17 cellular contexts compared by ENCODE assay signal in the genomic region with DNA sequence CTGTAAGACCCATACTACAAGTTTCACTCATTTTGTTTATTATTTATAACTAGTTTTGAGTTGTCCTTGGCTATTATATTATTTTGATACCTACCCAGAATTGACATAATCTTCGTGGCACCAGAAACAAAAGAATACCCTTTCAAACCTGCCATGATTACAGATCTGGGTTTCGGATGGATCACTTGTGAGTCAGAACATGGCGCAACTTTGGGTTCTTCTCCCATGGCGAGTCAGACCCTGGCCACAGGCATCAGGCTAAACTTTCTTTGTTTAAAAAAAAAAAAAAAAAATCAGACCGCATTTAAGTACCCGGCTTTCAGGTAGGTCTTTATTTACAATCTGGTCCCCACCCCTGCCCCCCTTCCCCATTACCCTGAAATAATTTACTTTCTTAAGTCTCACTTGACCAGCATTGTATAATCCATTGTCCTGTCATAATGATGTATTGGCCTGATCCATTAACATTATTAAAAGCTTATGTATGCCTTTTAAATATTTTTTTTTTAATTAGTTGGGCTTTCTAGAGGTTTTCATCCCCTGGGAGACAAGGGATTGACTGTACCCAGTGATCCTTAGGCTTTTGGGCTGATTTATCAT. TPM values are rescaled to one million over a fixed set of nuclear protein-coding genes. Genes with fewer than 3 reads are reported as not detected.
DNase-seq lines count a peak whose midpoint lies in the region; ATAC-seq, FAIRE-seq and TF ChIP-seq lines count a peak whose summit lies in the region.
"Had no signal": no experiment of that assay in that cellular context is flagged by ENCODE, and none has a peak within 500 bp of the region (broad histone marks: within the 10 kb centered on the region; RNA-seq: fewer than 3 reads in every experiment).

No MANE protein-coding gene starts in this region.

- no peaks in the 10 kb centered on the region for H3K27me3 ChIP-seq in A673 (replicated peaks; ENCODE audit: insufficient read depth, low read depth, low read length, poor library complexity)
- H3K27me3 ChIP-seq: upper lobe of left lung had no signal

- CTCF ChIA-PET in RWPE1 (lab: Yijun Ruan, JAX) (interaction anchor here (0.6 kb wide), 1 partner anchor 193 kb away, joined by 6 read pairs; no protein-coding TSS in a partner anchor), A673 (lab: Charles Lee) (no interaction called here)

- H3K4me1 ChIP-seq in kidney (ENCODE audit: control insufficient read depth in 1 of 2, insufficient read depth in 1 of 2, low read depth in 1 of 2, low read length in 2 of 2) (peaks cover 10 to 17% of the 10 kb centered on the region in 2 donors), A673 (ENCODE audit: insufficient read depth, low read length, poor library complexity, severe bottlenecking) (peaks cover 5% of the 10 kb centered on the region)

- no peak for ATAC-seq in left cardiac atrium
- ATAC-seq: natural killer cell treated with Interleukin-12 subunit alpha and Interleukin-12 subunit beta and Interleukin-15 and Interleukin-18, amount 100 ng/mL, for 72 hours had no signal

- no TSS peak for BruUV-seq in A673 (replicated peaks; lab: Mats Ljungman, UMichigan)

- FAIRE-seq in D721Med (lab: Jason Lieb, UNC) = peak; percentile 53
- FAIRE-seq in kidney (lab: Jason Lieb, UNC) = no peak

- H3K9ac ChIP-seq in kidney (ENCODE audit: low read length in 2 of 2) = no peak overlapping the region

- DNase-seq in D721Med (ENCODE audit: insufficient read length, low spot score) (no peak), HS-5 (ENCODE audit: low read depth) (peak; percentile 18), RWPE1 (ENCODE audit: low spot score) (peak; percentile 62), fibroblast of the aortic adventitia (ENCODE audit: low read depth) (peak; percentile 53), left cardiac atrium (no peak), kidney (no peak), A673 (ENCODE audit: low spot score) (no peak), pons (ENCODE audit: low spot score) (no peak)
- DNase-seq: activated naive CD4-positive, alpha-beta T cell treated with Interleukin-2 at 50 U/mL for 16 hours; Caco-2; effector memory CD4-positive, alpha-beta T cell; foreskin melanocyte; Karpas-422; NCI-H1436 treated with DMSO at 0.1 percent for 48 hours; stimulated activated CD4-positive, alpha-beta T cell treated with anti-CD3 and anti-CD28 coated beads, Interleukin-4, amount 100 ng/mL, for 1 hour; upper lobe of left lung had no signal

- no peaks in the 10 kb centered on the region for H3K36me3 ChIP-seq in kidney (ENCODE audit: control insufficient read depth in 1 of 2, insufficient read depth in 2 of 2, low read length in 2 of 2)
- no peaks in the 10 kb centered on the region for H3K36me3 ChIP-seq in A673 (ENCODE audit: insufficient read depth, low read length, poor library complexity, severe bottlenecking)
- H3K36me3 ChIP-seq: upper lobe of left lung had no signal

- H3K27ac ChIP-seq in RWPE1 (no peak overlapping the region), kidney (ENCODE audit: low read depth in 2 of 2, low read length in 2 of 2) (no peak overlapping the region), A673 (ENCODE audit: low read depth, low read length, poor library complexity, severe bottlenecking) (no peak overlapping the region)
- H3K27ac ChIP-seq: upper lobe of left lung had no signal

- intact Hi-C loops in left cardiac atrium (cut with DNase I) = no loop called here
- intact Hi-C loops in kidney (cut with DNase I) = no loop called here
- intact Hi-C loops in A673 (cut with micrococcal nuclease; ENCODE audit: unreplicated experiment) = no loop called here

- H3K9me3 ChIP-seq in kidney (ENCODE audit: control insufficient read depth in 1 of 2, low read length in 2 of 2) (no peaks in the 10 kb centered on the region), A673 (ENCODE audit: low read depth, low read length, poor library complexity, severe bottlenecking) (no peaks in the 10 kb centered on the region)
- H3K9me3 ChIP-seq: Caco-2, upper lobe of left lung had no signal

- no peak for TF ChIP-seq CTCF in D721Med (IDR thresholded peaks at IDR 0.05; ENCODE audit: insufficient read depth, missing control alignments)
- TF ChIP-seq CTCF in RWPE1 (conservative IDR thresholded peaks at IDR 0.05; ENCODE audit: low read depth) = no peak
- TF ChIP-seq CTCF in fibroblast of the aortic adventitia (IDR thresholded peaks at IDR 0.05; ENCODE audit: insufficient read depth, low read length) = no peak
- no peak for TF ChIP-seq CTCF in kidney (IDR thresholded peaks at IDR 0.05; ENCODE audit: borderline replicate concordance, extremely low read depth, insufficient read depth)
- no peak for TF ChIP-seq CTCF in A673 (conservative IDR thresholded peaks at IDR 0.05; ENCODE audit: low read depth, low read length)

- no peak overlapping the region for H3K4me3 ChIP-seq in fibroblast of the aortic adventitia (ENCODE audit: low read depth, low read length)
- H3K4me3 ChIP-seq in kidney (ENCODE audit: low read length in 2 of 2) = no peak overlapping the region
- no peak overlapping the region for H3K4me3 ChIP-seq in A673 (ENCODE audit: low read depth, low read length, poor library complexity, severe bottlenecking)
- H3K4me3 ChIP-seq: upper lobe of left lung had no signal

- POLR2A ChIA-PET in RWPE1 (lab: Yijun Ruan, JAX; ENCODE audit: low non-redundant PET) (no interaction called here), A673 (lab: Charles Lee; ENCODE audit: low non-redundant PET) (no interaction called here)

RNA-seq across cellular contexts. Expression of a gene that starts 43.9 kb away (rescaled TPM):
- total RNA-seq in fibroblast of the aortic adventitia (ENCODE audit: low replicate concordance) (9.8 and 18.6 TPM in 2 replicates), left cardiac atrium (under 1 TPM; 0.09 to 0.39 TPM), kidney (0.44 TPM), A673 (2021) (14.0 and 14.4 TPM in 2 replicates)
- 0.32 TPM for polyA plus RNA-seq in kidney (ENCODE audit: insufficient read depth, low read depth, low replicate concordance)
- total RNA-seq: Caco-2; natural killer cell treated with Interleukin-12 subunit alpha and Interleukin-12 subunit beta and Interleukin-15 and Interleukin-18, amount 100 ng/mL, for 72 hours had no signal

Comparison
In these comparisons a context has a peak if more than half of its experiments do, and no peak if none do; other contexts are left out.
1. DNase-seq: peak in HS-5 (single experiment), RWPE1 (single experiment) and fibroblast of the aortic adventitia (single experiment); none in D721Med (single experiment), left cardiac atrium (single experiment), kidney (single experiment), A673 (single experiment) and pons (single experiment).